Comparison of ENCODE assay signal across 13 cellular contexts in the genomic region with DNA sequence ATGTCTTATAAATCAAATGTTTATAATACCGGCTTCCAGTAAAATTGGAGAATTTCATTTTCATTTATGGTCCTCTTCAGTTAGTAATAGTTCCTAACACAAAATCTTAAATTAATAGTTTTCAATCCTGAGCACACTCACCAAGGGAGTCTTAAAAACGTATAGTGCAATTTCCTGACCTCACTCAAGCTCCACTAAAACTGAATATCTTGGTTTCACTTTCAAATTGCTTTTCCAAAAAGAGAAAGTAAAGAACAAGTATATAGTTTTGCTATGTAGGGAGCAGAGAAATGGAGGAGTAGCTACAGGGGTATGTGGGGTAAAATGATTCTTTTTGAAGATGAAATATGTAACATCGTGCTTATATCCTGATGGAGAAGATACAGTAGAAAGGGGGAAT.
DNase-seq lines count a peak whose midpoint lies in the region; FAIRE-seq and TF ChIP-seq lines count a peak whose summit lies in the region.
"Had no signal": no experiment of that assay in that cellular context is flagged by ENCODE, and none has a peak within 500 bp of the region (broad histone marks: within the 10 kb centered on the region; RNA-seq: fewer than 3 reads in every experiment).

No MANE protein-coding gene starts in this region.

- in situ Hi-C loops in GM23248 (cut with MboI), result no loop called here

- FAIRE-seq in kidney (lab: Jason Lieb, UNC), result peak; percentile 25
- FAIRE-seq: TTC549 had no signal

- H3K9me3 ChIP-seq in GM23248 (ENCODE audit: low read depth) (no peaks in the 10 kb centered on the region), SJSA1 (replicated peaks) (no peaks in the 10 kb centered on the region), kidney (ENCODE audit: control insufficient read depth in 1 of 2, low read length in 2 of 2) (no peaks in the 10 kb centered on the region), skeletal muscle satellite cell (replicated peaks; ENCODE audit: low read length) (no peaks in the 10 kb centered on the region)

- no peaks in the 10 kb centered on the region for H3F3A ChIP-seq in GM23248 (ENCODE audit: insufficient read depth)

- H3K27me3 ChIP-seq in GM23248 (replicated peaks; ENCODE audit: insufficient read depth), result no peaks in the 10 kb centered on the region
- H3K27me3 ChIP-seq in SJSA1 (replicated peaks), result no peaks in the 10 kb centered on the region
- no peaks in the 10 kb centered on the region for H3K27me3 ChIP-seq in skeletal muscle satellite cell (ENCODE audit: control insufficient read depth, insufficient read depth, low read length)

- TF ChIP-seq CTCF in kidney (IDR thresholded peaks at IDR 0.05; ENCODE audit: borderline replicate concordance, extremely low read depth, insufficient read depth), result no peak

- H3K36me3 ChIP-seq in GM23248 (ENCODE audit: low read depth), result no peaks in the 10 kb centered on the region
- no peaks in the 10 kb centered on the region for H3K36me3 ChIP-seq in SJSA1
- no peaks in the 10 kb centered on the region for H3K36me3 ChIP-seq in kidney (ENCODE audit: control insufficient read depth in 1 of 2, insufficient read depth in 2 of 2, low read length in 2 of 2)
- no peaks in the 10 kb centered on the region for H3K36me3 ChIP-seq in skeletal muscle satellite cell (ENCODE audit: insufficient read depth, low read length)

- peak; percentile 36 for DNase-seq in GM23248
- peak in 1 of 2 experiments; percentile 36 for DNase-seq in SJSA1 (ENCODE audit: low read depth in 1 of 2, low spot score in 2 of 2)
- no peak for DNase-seq in kidney
- no peak for DNase-seq in NCI-H1436 (lab: John Stamatoyannopoulos, UW)
- DNase-seq in NCI-H1092 (lab: John Stamatoyannopoulos, UW), result no peak
- no peak for DNase-seq in NCI-H345 (lab: John Stamatoyannopoulos, UW)
- no peak for DNase-seq in stimulated activated CD4-positive, alpha-beta T cell treated with anti-CD3 and anti-CD28 coated beads, Interleukin-12 subunit alpha, Interleukin-12 subunit beta, amount 100 ng/mL, for 4 hours
- DNase-seq: NCI-H2081 treated with DMSO at 0.1 percent for 48 hours; NCI-H82; SHP77; stimulated activated CD4-positive, alpha-beta T cell treated with anti-CD3 and anti-CD28 coated beads, Interleukin-4, amount 100 ng/mL, for 4 hours had no signal

- H3K27ac ChIP-seq in GM23248 (no peak overlapping the region), SJSA1 (peak overlapping the region; percentile 27), kidney (ENCODE audit: low read depth in 2 of 2, low read length in 2 of 2) (peak overlapping the region in 1 of 2 donors; percentile 23)

- H3K4me3 ChIP-seq in GM23248, result peak overlapping the region; percentile 64
- H3K4me3 ChIP-seq in SJSA1, result peak overlapping the region; percentile 21
- H3K4me3 ChIP-seq in kidney (ENCODE audit: low read length in 2 of 2), result peak overlapping the region; percentile 14 to 27
- H3K4me3 ChIP-seq in skeletal muscle satellite cell (ENCODE audit: low read length), result peak overlapping the region; percentile 57

- H3K4me1 ChIP-seq in GM23248 (ENCODE audit: insufficient read depth) (0 out of 2 replicates have a peak, but pooled peaks cover 9% of the 10 kb centered on the region), SJSA1 (replicated peaks) (peaks cover 17% of the 10 kb centered on the region), kidney (ENCODE audit: control insufficient read depth in 1 of 2, insufficient read depth in 1 of 2, low read depth in 1 of 2, low read length in 2 of 2) (no peaks in the 10 kb centered on the region), skeletal muscle satellite cell (ENCODE audit: control insufficient read depth, insufficient read depth, low read length) (no peaks in the 10 kb centered on the region)

- peak overlapping the region; percentile 85 for H2AFZ ChIP-seq in GM23248

- peak overlapping the region; percentile 87 for H3K4me2 ChIP-seq in GM23248 (ENCODE audit: unreplicated experiment)
- H3K4me2 ChIP-seq in skeletal muscle satellite cell (ENCODE audit: low read length), result peak overlapping the region; percentile 79

- WGBS in GM23248 (ENCODE audit: low coverage in 1 of 2, low lambda C conversion rate in 2 of 2, missing lambda C conversion rate in 2 of 2), 2 experiments, result 38 to 43% methylated on average over 3 of the region's 3 CpGs

- H3K9me2 ChIP-seq in GM23248 (ENCODE audit: insufficient read depth), result peaks cover 4% of the 10 kb centered on the region; the same call in 1 of the 2 replicates

- H4K20me1 ChIP-seq in GM23248 (ENCODE audit: insufficient read depth), result no peaks in the 10 kb centered on the region

- intact Hi-C loops in kidney (cut with DNase I), result no loop called here

- H3K9ac ChIP-seq in GM23248, result peak overlapping the region; percentile 51
- H3K9ac ChIP-seq in kidney (ENCODE audit: low read length in 2 of 2), result no peak overlapping the region
- peak overlapping the region; percentile 57 for H3K9ac ChIP-seq in skeletal muscle satellite cell (ENCODE audit: low read depth, low read length)

- no peaks in the 10 kb centered on the region for H3K79me2 ChIP-seq in GM23248 (ENCODE audit: insufficient read depth)

Comparison
In these comparisons a context has a peak if more than half of its experiments do, and no peak if none do; other contexts are left out.
1. H3K9ac ChIP-seq: peak in GM23248 (single experiment) and skeletal muscle satellite cell (single experiment); none in kidney (0 of 2).
2. Peak in every context shown above with its lines, with median percentiles within 50 percentile points of each other: H3K4me3 ChIP-seq.